Comparison of ENCODE assay signal across 9 cellular contexts in genomic region chr7:82600601-82601000, GRCh38.
DNase-seq lines count a peak whose midpoint lies in the region; ATAC-seq and TF ChIP-seq lines count a peak whose summit lies in the region.
"Had no signal": no experiment of that assay in that cellular context is flagged by ENCODE, and none has a peak within 500 bp of the region (broad histone marks: within the 10 kb centered on the region; RNA-seq: fewer than 3 reads in every experiment).

No MANE protein-coding gene starts in this region.

- H3K4me2 ChIP-seq in OCI-LY1 (ENCODE audit: low read length): no peak overlapping the region
- H3K4me2 ChIP-seq: KMS-11 had no signal

- ATAC-seq in sciatic nerve (no peak), GM21723 (IDR thresholded peaks at IDR 0.05; ENCODE audit: unreplicated experiment) (no peak), GM18511 (IDR thresholded peaks at IDR 0.05; ENCODE audit: unreplicated experiment) (no peak)

- H3K27me3 ChIP-seq in OCI-LY1 (ENCODE audit: insufficient read depth, low read length): no peaks in the 10 kb centered on the region
- H3K27me3 ChIP-seq in dorsolateral prefrontal cortex: no peaks in the 10 kb centered on the region

- H3K36me3 ChIP-seq in OCI-LY1 (ENCODE audit: insufficient read depth, low read length): no peaks in the 10 kb centered on the region

- H4K20me1 ChIP-seq in OCI-LY1 (ENCODE audit: insufficient read depth, low read length): no peaks in the 10 kb centered on the region

- H3K4me1 ChIP-seq in OCI-LY1 (ENCODE audit: insufficient read depth, low read length, severe bottlenecking): no peaks in the 10 kb centered on the region

- H3K4me3 ChIP-seq in OCI-LY1 (ENCODE audit: low read depth, low read length, poor library complexity, severe bottlenecking) (no peak overlapping the region), dorsolateral prefrontal cortex (peak overlapping the region in 16 of 59 donors; percentile 1 to 47 (median 20))

- intact Hi-C loops in dorsolateral prefrontal cortex (cut with DNase I): loop anchor here in 1 of 2 donors (5.0 kb wide), 2 partner anchors 433 to 553 kb away; no protein-coding TSS in a partner anchor
- intact Hi-C loops in sciatic nerve (cut with DNase I): no loop called here

- TF ChIP-seq CTCF in OCI-LY1 (IDR thresholded peaks at IDR 0.05; ENCODE audit: low read length) (peak; percentile 19; the same call in 1 of the 2 replicates), dorsolateral prefrontal cortex (IDR thresholded peaks at IDR 0.05 in 54 of 56, conservative IDR thresholded peaks at IDR 0.05 in 2 of 56; ENCODE audit: low read depth in 1 of 56, partially characterized antibody in 56 of 56) (peak in 8 of 56 donors; percentile 6 to 18 (median 12))

- no peak overlapping the region for H2AFZ ChIP-seq in OCI-LY1 (ENCODE audit: low read length)

- no peaks in the 10 kb centered on the region for H3K79me2 ChIP-seq in OCI-LY1 (ENCODE audit: insufficient read depth, low read length)

- no peak overlapping the region for H3K9ac ChIP-seq in OCI-LY1 (ENCODE audit: low read length)
- H3K9ac ChIP-seq: KMS-11 had no signal

- no peaks in the 10 kb centered on the region for H3K9me2 ChIP-seq in OCI-LY1 (ENCODE audit: low read depth, low read length)

- no peaks in the 10 kb centered on the region for H3F3A ChIP-seq in OCI-LY1 (ENCODE audit: insufficient read depth, low read length)

- H3K9me3 ChIP-seq in OCI-LY1 (ENCODE audit: low read length): no peaks in the 10 kb centered on the region

- DNase-seq in NCI-H748 (lab: John Stamatoyannopoulos, UW; ENCODE audit: unreplicated experiment) (peak; percentile 26), NCI-H748 treated with DMSO at 0.1 percent for 48 hours (lab: John Stamatoyannopoulos, UW) (no peak), dorsolateral prefrontal cortex (no peak), sciatic nerve (ENCODE audit: low spot score) (no peak), dedifferentiated amniotic fluid mesenchymal stem cell (ENCODE audit: extremely low spot score) (no peak)

- H3K27ac ChIP-seq in OCI-LY1 (ENCODE audit: low read depth, low read length, poor library complexity, severe bottlenecking) (no peak overlapping the region), dorsolateral prefrontal cortex (peak overlapping the region in 55 of 59 donors; percentile 10 to 89 (median 75))
- H3K27ac ChIP-seq: KMS-11 had no signal
